Comparison of ENCODE assay signal across 18 cellular contexts in the genomic region with DNA sequence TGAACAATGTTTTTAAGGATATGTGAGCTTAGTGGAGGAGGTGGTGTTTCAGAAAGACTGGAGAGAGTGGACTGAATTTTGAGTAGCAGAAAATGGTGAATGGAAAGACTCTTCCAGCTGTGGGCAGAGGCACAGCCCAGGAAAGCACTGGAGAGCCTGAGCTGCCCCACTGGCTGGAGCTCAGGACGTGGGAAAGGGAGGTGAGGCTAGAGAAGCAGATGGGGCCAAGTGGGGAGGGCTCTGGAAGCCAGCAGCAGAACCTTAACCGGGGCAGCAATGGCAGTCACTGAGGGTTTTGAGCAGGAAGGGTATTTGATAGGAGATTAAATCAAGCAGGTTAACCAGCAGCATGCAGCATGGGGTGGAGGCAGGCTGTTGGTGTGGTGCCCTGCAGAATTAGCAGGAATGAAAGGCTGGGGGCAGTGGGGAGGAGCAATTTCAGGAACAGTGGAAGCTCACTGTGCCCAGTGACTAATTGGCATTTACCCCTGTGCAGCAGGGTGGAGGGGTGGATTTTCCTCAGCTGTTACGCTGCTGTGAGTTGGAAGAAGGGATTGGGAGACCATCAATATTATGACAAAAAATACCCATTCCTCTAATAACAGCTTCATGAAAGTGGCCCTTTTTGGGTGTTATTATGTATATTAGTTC.
DNase-seq lines count a peak whose midpoint lies in the region; ATAC-seq and TF ChIP-seq lines count a peak whose summit lies in the region.
"Had no signal": no experiment of that assay in that cellular context is flagged by ENCODE, and none has a peak within 500 bp of the region (broad histone marks: within the 10 kb centered on the region; RNA-seq: fewer than 3 reads in every experiment).

No MANE protein-coding gene starts in this region.

- peaks cover 0 to 2% of the 10 kb centered on the region in 2 experiments for H3K4me1 ChIP-seq in trophoblast cell (ENCODE audit: control insufficient read depth in 1 of 2, insufficient read depth in 2 of 2, low read length in 2 of 2)
- no peaks in the 10 kb centered on the region for H3K4me1 ChIP-seq in upper lobe of right lung
- H3K4me1 ChIP-seq: SJSA1 had no signal

- H3K4me3 Mint-ChIP-seq in glutamatergic neuron (ENCODE audit: unreplicated experiment): no peak overlapping the region

- TF ChIP-seq CTCF in glutamatergic neuron (IDR thresholded peaks at IDR 0.05; ENCODE audit: partially characterized antibody, unreplicated experiment) (no peak), upper lobe of right lung (IDR thresholded peaks at IDR 0.05) (no peak)

- H3K27me3 ChIP-seq in trophoblast cell (ENCODE audit: insufficient read depth, low read length) (no peaks in the 10 kb centered on the region), upper lobe of right lung (no peaks in the 10 kb centered on the region)
- H3K27me3 ChIP-seq: BLaER1 treated with 17β-estradiol and CSF1 and Interleukin-3, amounts not matched to agents 10 nM and 100 nM; SJSA1 had no signal

- peaks cover 4% of the 10 kb centered on the region for H3K9me3 Mint-ChIP-seq in glutamatergic neuron (ENCODE audit: unreplicated experiment)

- ATAC-seq in upper lobe of right lung: no peak
- ATAC-seq: K562 had no signal

- H2AK5ac ChIP-seq in trophoblast cell (ENCODE audit: low read length): no peak overlapping the region

- H3K4me1 Mint-ChIP-seq in glutamatergic neuron (ENCODE audit: low read depth, unreplicated experiment): peaks cover 18% of the 10 kb centered on the region

- H2BK120ac ChIP-seq in trophoblast cell (ENCODE audit: insufficient read depth, low read length, poor library complexity): no peak overlapping the region

- no peaks in the 10 kb centered on the region for H3K36me3 ChIP-seq in trophoblast cell (ENCODE audit: control insufficient read depth in 1 of 2, insufficient read depth in 2 of 2, low read length in 2 of 2)
- no peaks in the 10 kb centered on the region for H3K36me3 ChIP-seq in upper lobe of right lung
- H3K36me3 ChIP-seq: SJSA1 had no signal

- H3K9ac ChIP-seq in trophoblast cell (ENCODE audit: low read length): no peak overlapping the region
- H3K9ac ChIP-seq: BLaER1 treated with 17β-estradiol and CSF1 and Interleukin-3, amounts not matched to agents 10 nM and 100 nM; GM23248 had no signal

- peak overlapping the region; percentile 1 for H3K27ac Mint-ChIP-seq in glutamatergic neuron (ENCODE audit: unreplicated experiment)

- no peak overlapping the region for H4K8ac ChIP-seq in trophoblast cell (ENCODE audit: low read depth, low read length)

- no peaks in the 10 kb centered on the region for H3K36me3 Mint-ChIP-seq in glutamatergic neuron (ENCODE audit: unreplicated experiment)

- H2BK12ac ChIP-seq in trophoblast cell (ENCODE audit: low read length): no peak overlapping the region

- H3K4ac ChIP-seq in trophoblast cell (ENCODE audit: low read depth, low read length): no peak overlapping the region

- H3K79me2 ChIP-seq in trophoblast cell (ENCODE audit: control insufficient read depth, insufficient read depth, low read length, poor library complexity): no peaks in the 10 kb centered on the region

- no peak overlapping the region for H2AFZ ChIP-seq in trophoblast cell (ENCODE audit: insufficient read depth, low read length, poor library complexity)
- H2AFZ ChIP-seq: GM23248 had no signal

- H3K9me3 ChIP-seq in trophoblast cell (ENCODE audit: insufficient read depth, low read depth, low read length): no peaks in the 10 kb centered on the region
- H3K9me3 ChIP-seq in upper lobe of right lung: no peaks in the 10 kb centered on the region
- H3K9me3 ChIP-seq: BLaER1 treated with 17β-estradiol and CSF1 and Interleukin-3, amounts not matched to agents 10 nM and 100 nM; SJSA1 had no signal

- H4K12ac ChIP-seq in trophoblast cell (ENCODE audit: low read depth, low read length): no peak overlapping the region

- DNase-seq in NCI-H2227 (lab: John Stamatoyannopoulos, UW; ENCODE audit: unreplicated experiment) (peak; percentile 31), NCI-H2227 treated with DMSO at 0.1 percent for 48 hours (lab: John Stamatoyannopoulos, UW) (no peak), NCI-H69 (lab: John Stamatoyannopoulos, UW) (peak; percentile 65), glutamatergic neuron (no peak), trophoblast cell (no peak), upper lobe of right lung (no peak), NCI-H2107 treated with DMSO at 0.1 percent for 48 hours (lab: John Stamatoyannopoulos, UW; ENCODE audit: unreplicated experiment) (no peak)
- no peak for DNase-seq in activated CD4-positive, CD25-positive, alpha-beta regulatory T cell (lab: John Stamatoyannopoulos, UW)
- DNase-seq: DND-41, GF-D8, GM23248, NCI-H1048, NCI-H1694, RPMI8226 had no signal

- no peaks in the 10 kb centered on the region for H3K79me1 ChIP-seq in trophoblast cell (ENCODE audit: low read length)

- no peak overlapping the region for H4K91ac ChIP-seq in trophoblast cell (ENCODE audit: low read depth, low read length)

- no peak overlapping the region for H3K4me2 ChIP-seq in trophoblast cell (ENCODE audit: low read length)
- H3K4me2 ChIP-seq: BLaER1 treated with 17β-estradiol and CSF1 and Interleukin-3, amounts not matched to agents 10 nM and 100 nM had no signal

- H3K4me3 ChIP-seq in trophoblast cell (ENCODE audit: low read depth, low read length) (no peak overlapping the region), upper lobe of right lung (no peak overlapping the region)
- H3K4me3 ChIP-seq: BLaER1 treated with 17β-estradiol and CSF1 and Interleukin-3, amounts not matched to agents 10 nM and 100 nM; GM23248; K562; SJSA1 had no signal

- peak overlapping the region; percentile 18 for H3K18ac ChIP-seq in trophoblast cell (ENCODE audit: low read length)

- H3K14ac ChIP-seq in trophoblast cell (ENCODE audit: low read length): no peak overlapping the region

- H3K23ac ChIP-seq in trophoblast cell (ENCODE audit: low read length): no peak overlapping the region

- H3K27me3 Mint-ChIP-seq in glutamatergic neuron (ENCODE audit: unreplicated experiment): no peaks in the 10 kb centered on the region

- no peak overlapping the region for H2BK5ac ChIP-seq in trophoblast cell (ENCODE audit: low read depth, low read length, poor library complexity)

- intact Hi-C loops in upper lobe of right lung (cut with DNase I): no loop called here

- WGBS in trophoblast cell (ENCODE audit: extremely low coverage, insufficient coverage, insufficient read length): no CpG with 5 or more reads among the region's 3 CpGs

- H3K27ac ChIP-seq in trophoblast cell (ENCODE audit: low read depth, low read length) (no peak overlapping the region), upper lobe of right lung (no peak overlapping the region)
- H3K27ac ChIP-seq: BLaER1 treated with 17β-estradiol and CSF1 and Interleukin-3, amounts not matched to agents 10 nM and 100 nM; GM23248; HL-60; SJSA1 had no signal

Comparison
In these comparisons a context has a peak if more than half of its experiments do, and no peak if none do; other contexts are left out.
1. DNase-seq: peak in NCI-H2227 (single experiment) and NCI-H69 (single experiment); none in NCI-H2227 treated with DMSO at 0.1 percent for 48 hours (single experiment), glutamatergic neuron (single experiment), trophoblast cell (0 of 2), upper lobe of right lung (single experiment), NCI-H2107 treated with DMSO at 0.1 percent for 48 hours (single experiment) and activated CD4-positive, CD25-positive, alpha-beta regulatory T cell (0 of 4).